8 cellular contexts compared by ENCODE assay signal in genomic region chr11:65711785-65712632, GRCh38. TPM values are rescaled to one million over a fixed set of nuclear protein-coding genes. Genes with fewer than 3 reads are reported as not detected.
A peak's percentile ranks its signal among the peaks of the same experiment; 100 is the strongest.
DNase-seq lines count a peak whose midpoint lies in the region; ATAC-seq, FAIRE-seq and TF ChIP-seq lines count a peak whose summit lies in the region.

Gene KAT5, plus strand, starts transcription at chr11:65712252. Its CDS starts 16 bp downstream, at chr11:65712268.

- no peaks in the 10 kb centered on the region for H3K9me3 Mint-ChIP-seq in T-helper 2 cell treated with Interferon-gamma antibody and Interleukin-4, amounts not matched to agents 5 μg/mL and 100 μg/mL, for 36 hours
- no peaks in the 10 kb centered on the region for H3K9me3 Mint-ChIP-seq in astrocyte (ENCODE audit: unreplicated experiment)

- H3K79me2 ChIP-seq in astrocyte (ENCODE audit: insufficient read depth, low read length) (peaks cover 32% of the 10 kb centered on the region), hepatocyte (peaks cover 24% of the 10 kb centered on the region)

- H2AFZ ChIP-seq in astrocyte (ENCODE audit: low read depth, low read length) (peak within 1 kb of the TSS; percentile 99), hepatocyte (peak within 1 kb of the TSS; percentile 81)

- peak; percentile 96 to 97 for DNase-seq in NCI-H1930 (lab: John Stamatoyannopoulos, UW)
- DNase-seq in T-helper 2 cell treated with Interferon-gamma antibody and Interleukin-4, amounts not matched to agents 5 μg/mL and 100 μg/mL, for 36 hours (ENCODE audit: low spot score): peak; percentile 98
- peak; percentile 95 for DNase-seq in astrocyte (ENCODE audit: low read depth)
- DNase-seq in hepatocyte (ENCODE audit: low spot score): peak; percentile 99
- DNase-seq in renal cortical epithelial cell (ENCODE audit: low read depth): peak; percentile 95
- no peak for DNase-seq in cortex of kidney (lab: John Stamatoyannopoulos, UW)

- no peak for FAIRE-seq in astrocyte (lab: Jason Lieb, UNC)

- H3K27ac Mint-ChIP-seq in T-helper 2 cell treated with Interferon-gamma antibody and Interleukin-4, amounts not matched to agents 5 μg/mL and 100 μg/mL, for 36 hours: peak within 1 kb of the TSS; percentile 99
- H3K27ac Mint-ChIP-seq in astrocyte (ENCODE audit: unreplicated experiment): peak within 1 kb of the TSS; percentile 96

- 2% methylated on average over 36 of the region's 65 CpGs for whole genome bisulfite sequencing in hepatocyte (ENCODE audit: low lambda C conversion rate, missing lambda C conversion rate)

- no peaks in the 10 kb centered on the region for H3K27me3 Mint-ChIP-seq in T-helper 2 cell treated with Interferon-gamma antibody and Interleukin-4, amounts not matched to agents 5 μg/mL and 100 μg/mL, for 36 hours (ENCODE audit: low read depth)
- peaks cover 3% of the 10 kb centered on the region for H3K27me3 Mint-ChIP-seq in astrocyte (ENCODE audit: low read depth, unreplicated experiment)

- H3K4me2 ChIP-seq in astrocyte (ENCODE audit: low read length): peak within 1 kb of the TSS; percentile 96
- H3K4me2 ChIP-seq in hepatocyte: peak within 1 kb of the TSS; percentile 77

- H3K9me3 ChIP-seq in astrocyte (ENCODE audit: insufficient read depth, low read depth, low read length) (no peaks in the 10 kb centered on the region), hepatocyte (ENCODE audit: low read depth) (no peaks in the 10 kb centered on the region)

- H3K4me3 ChIP-seq in astrocyte (ENCODE audit: insufficient read depth, low read depth, low read length) (peak within 1 kb of the TSS; percentile 75), hepatocyte (peak within 1 kb of the TSS; percentile 67)

- H3K4me1 Mint-ChIP-seq in T-helper 2 cell treated with Interferon-gamma antibody and Interleukin-4, amounts not matched to agents 5 μg/mL and 100 μg/mL, for 36 hours (ENCODE audit: low read depth): peaks cover 17% of the 10 kb centered on the region
- H3K4me1 Mint-ChIP-seq in astrocyte (ENCODE audit: low read depth, unreplicated experiment): peaks cover 5% of the 10 kb centered on the region

- H3K36me3 Mint-ChIP-seq in T-helper 2 cell treated with Interferon-gamma antibody and Interleukin-4, amounts not matched to agents 5 μg/mL and 100 μg/mL, for 36 hours (ENCODE audit: low read depth): peaks cover 37% of the 10 kb centered on the region
- peaks cover 18% of the 10 kb centered on the region for H3K36me3 Mint-ChIP-seq in astrocyte (ENCODE audit: low read depth, unreplicated experiment)

- peak within 1 kb of the TSS; percentile 97 for H3K9ac ChIP-seq in astrocyte (ENCODE audit: low read length)

- H3K27ac ChIP-seq in astrocyte (ENCODE audit: low read depth, low read length): peak within 1 kb of the TSS; percentile 99
- H3K27ac ChIP-seq in hepatocyte: peak within 1 kb of the TSS; percentile 99

- no peaks in the 10 kb centered on the region for H3K27me3 ChIP-seq in astrocyte (ENCODE audit: insufficient read depth, low read length)
- no peaks in the 10 kb centered on the region for H3K27me3 ChIP-seq in hepatocyte

- H3K4me1 ChIP-seq in astrocyte (ENCODE audit: insufficient read depth, low read length) (peaks cover 10% of the 10 kb centered on the region), hepatocyte (ENCODE audit: insufficient read depth) (no peaks in the 10 kb centered on the region)

- H3K9me2 ChIP-seq in hepatocyte (replicated peaks; ENCODE audit: insufficient read depth): no peaks in the 10 kb centered on the region

- H4K20me1 ChIP-seq in astrocyte (ENCODE audit: insufficient read depth, low read length) (peaks cover 24% of the 10 kb centered on the region), hepatocyte (ENCODE audit: insufficient read depth, poor library complexity, severe bottlenecking) (no peaks in the 10 kb centered on the region)

- TF ChIP-seq CTCF in astrocyte (IDR thresholded peaks at IDR 0.05; ENCODE audit: insufficient read depth, low read depth, low read length) (peak; percentile 91), hepatocyte (IDR thresholded peaks at IDR 0.05; ENCODE audit: poor library complexity) (peak; percentile 94)

- peak; percentile 57 for ATAC-seq in GM18499 (IDR thresholded peaks at IDR 0.05; ENCODE audit: insufficient read depth, unreplicated experiment)
- ATAC-seq in HG02970 (IDR thresholded peaks at IDR 0.05; ENCODE audit: low FRiP score, unreplicated experiment): peak; percentile 78

- H3K36me3 ChIP-seq in astrocyte (ENCODE audit: insufficient read depth, low read length) (peaks cover 24% of the 10 kb centered on the region), hepatocyte (replicated peaks; ENCODE audit: insufficient read depth, low read depth) (no peaks in the 10 kb centered on the region)

- peak within 1 kb of the TSS; percentile 93 for H3K4me3 Mint-ChIP-seq in T-helper 2 cell treated with Interferon-gamma antibody and Interleukin-4, amounts not matched to agents 5 μg/mL and 100 μg/mL, for 36 hours
- peak within 1 kb of the TSS; percentile 85 for H3K4me3 Mint-ChIP-seq in astrocyte (ENCODE audit: unreplicated experiment)

RNA-seq across cellular contexts. Expression of gene KAT5, which starts in this region (rescaled TPM):
- total RNA-seq in astrocyte (26.8 and 31.4 TPM in 2 replicates), hepatocyte (36.1 and 41.7 TPM in 2 replicates), renal cortical epithelial cell (29.5 and 33.7 TPM in 2 replicates)
- polyA plus RNA-seq in hepatocyte: 53.1 and 77.2 TPM in 2 replicates
